Comparison of ENCODE assay signal across 30 cellular contexts in the genomic region with DNA sequence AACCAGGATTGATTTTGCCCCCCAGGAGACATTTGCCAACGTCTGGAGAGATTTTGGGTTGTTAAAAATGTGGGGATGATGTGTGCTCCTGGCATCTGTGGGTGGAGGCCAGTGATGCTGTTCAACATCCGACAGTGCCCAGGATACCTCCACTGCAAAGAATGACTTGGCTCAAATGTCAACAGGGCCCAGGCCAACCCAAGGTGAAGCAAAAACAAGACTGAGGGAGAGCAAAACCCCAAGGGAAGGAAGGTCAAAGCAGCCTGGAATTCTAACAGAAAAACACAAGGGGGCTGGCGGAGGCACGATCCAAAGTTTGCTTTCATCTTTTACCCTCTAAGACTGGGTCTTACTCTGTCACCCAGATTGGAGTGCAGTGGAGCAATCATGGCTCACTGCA. TPM values are rescaled to one million over a fixed set of nuclear protein-coding genes. Genes with fewer than 3 reads are reported as not detected.
A peak's percentile ranks its signal among the peaks of the same experiment; 100 is the strongest.
DNase-seq lines count a peak whose midpoint lies in the region; ATAC-seq, FAIRE-seq and TF ChIP-seq lines count a peak whose summit lies in the region.
"Had no signal": no experiment of that assay in that cellular context is flagged by ENCODE, and none has a peak within 500 bp of the region (broad histone marks: within the 10 kb centered on the region; RNA-seq: fewer than 3 reads in every experiment).

No MANE protein-coding gene starts in this region.

- peaks cover 5% of the 10 kb centered on the region for H3F3A ChIP-seq in SK-N-SH (replicated peaks; ENCODE audit: insufficient read depth)

- FAIRE-seq in H1 (lab: Jason Lieb, UNC), result no peak

- peak; percentile 23; the same call in 2 of the 3 replicates for ATAC-seq in SK-N-SH treated with all-trans-retinoic acid at 6 μM for 48 hours
- ATAC-seq in HG03571 (IDR thresholded peaks at IDR 0.05; ENCODE audit: unreplicated experiment), result no peak
- ATAC-seq: activated T-cell treated with anti-CD3 and anti-CD28 coated beads, Interleukin-2, amount 50 U/mL, for 4 hours; body of pancreas; foreskin keratinocyte; left colon; natural killer cell treated with Interleukin-12 subunit alpha and Interleukin-12 subunit beta and Interleukin-15 and Interleukin-18, amount 100 ng/mL, for 72 hours; Right ventricle myocardium inferior; stimulated activated memory B cell treated with anti-CD40 and anti-IgM and Interleukin-4, amounts not matched to agents 10 μg/mL and 1 μg/mL and 100 μg/mL, for 72 hours had no signal

- no peak for TF ChIP-seq RAD21 in SK-N-SH (IDR thresholded peaks at IDR 0.05; ENCODE audit: low read length)
- TF ChIP-seq RAD21 in H1 (IDR thresholded peaks at IDR 0.05 in 1 of 2, conservative IDR thresholded peaks at IDR 0.05 in 1 of 2; ENCODE audit: low read depth in 2 of 2, low read length in 2 of 2), result no peak

- H2BK12ac ChIP-seq in H1 (ENCODE audit: low read depth, low read length) (no peak overlapping the region), neuronal stem cell (ENCODE audit: low read length) (no peak overlapping the region)

- POLR2A ChIA-PET in SK-N-SH (lab: Yijun Ruan, JAX), result no interaction called here
- POLR2A ChIA-PET in H1 (lab: Charles Lee; ENCODE audit: partially characterized antibody), result interaction anchor here (1.4 kb wide), 1 partner anchor 11 kb away, joined by 7 read pairs; no protein-coding TSS in a partner anchor

- H3K36me3 ChIP-seq in SK-N-SH (replicated peaks in 1 of 2; ENCODE audit: control insufficient read depth in 1 of 2, insufficient read depth in 2 of 2, low read length in 1 of 2), result peaks cover 15 to 18% of the 10 kb centered on the region in 2 experiments
- H3K36me3 ChIP-seq in H1 (ENCODE audit: control insufficient read depth in 2 of 4, insufficient read depth in 4 of 4, low read length in 3 of 4), result peaks cover 2 to 10% (median 3%) of the 10 kb centered on the region in 4 experiments; a peak in 5 of 8 replicates
- peaks cover under 1 to 31% of the 10 kb centered on the region in 2 donors for H3K36me3 ChIP-seq in neuronal stem cell (replicated peaks in 1 of 2; ENCODE audit: control insufficient read depth in 2 of 2, insufficient read depth in 2 of 2, low read length in 2 of 2)
- H3K36me3 ChIP-seq: ovary had no signal

- H3K4ac ChIP-seq in H1 (replicated peaks; ENCODE audit: insufficient read length, low read depth, low read length) (no peak overlapping the region), neuronal stem cell (ENCODE audit: low read length) (no peak overlapping the region)

- H3K9me3 ChIP-seq in SK-N-SH, result no peaks in the 10 kb centered on the region
- H3K9me3 ChIP-seq in H1 (ENCODE audit: insufficient read depth in 2 of 2, low read depth in 1 of 2, low read length in 1 of 2), result no peaks in the 10 kb centered on the region; a peak in 1 of 4 replicates
- no peaks in the 10 kb centered on the region for H3K9me3 ChIP-seq in neuronal stem cell (replicated peaks in 1 of 2; ENCODE audit: control insufficient read depth in 2 of 2, insufficient read depth in 1 of 2, low read depth in 1 of 2, low read length in 2 of 2)
- H3K9me3 ChIP-seq: adrenal gland, body of pancreas, esophagus squamous epithelium, ovary had no signal

- 75% methylated on average over 4 of the region's 4 CpGs for WGBS in SK-N-SH (ENCODE audit: low lambda C conversion rate)
- 77% methylated on average over 4 of the region's 4 CpGs; no CpG with 5 or more reads in 1 of the 2 experiments for WGBS in H1 (ENCODE audit: extremely low coverage in 1 of 2, insufficient coverage in 1 of 2, insufficient read length in 1 of 2, insufficient replicate concordance in 2 of 2, low coverage in 1 of 2, low lambda C conversion rate in 2 of 2, missing lambda C conversion rate in 1 of 2), 2 experiments
- no CpG with 5 or more reads among the region's 4 CpGs for WGBS in neuronal stem cell (ENCODE audit: extremely low coverage in 2 of 2, insufficient read length in 2 of 2, insufficient replicate concordance in 1 of 2), 2 donors

- no peak overlapping the region for H3K4me2 ChIP-seq in SK-N-SH
- no peak overlapping the region for H3K4me2 ChIP-seq in H1 (ENCODE audit: insufficient read depth in 1 of 2, low read depth in 2 of 2, low read length in 2 of 2)
- no peak overlapping the region for H3K4me2 ChIP-seq in neuronal stem cell (ENCODE audit: insufficient read depth, low read length, poor library complexity, severe bottlenecking)

- H4K8ac ChIP-seq in H1 (ENCODE audit: extremely low read depth, insufficient read depth, low read length), result no peak overlapping the region
- no peak overlapping the region for H4K8ac ChIP-seq in neuronal stem cell (ENCODE audit: low read depth, low read length)

- no peaks in the 10 kb centered on the region for H3K9me3 Mint-ChIP-seq in IgD-negative memory B cell
- H3K9me3 Mint-ChIP-seq: activated CD4-positive, alpha-beta T cell treated with anti-CD3 and anti-CD28 coated beads, Interleukin-2, amount 10 ng/mL, durations not matched to agents 7 days and 5 days; activated T-cell treated with anti-CD3 and anti-CD28 coated beads, Interleukin-2, amount 50 U/mL, for 4 hours; natural killer cell treated with Interleukin-12 subunit alpha and Interleukin-12 subunit beta and Interleukin-15 and Interleukin-18, amount 100 ng/mL, for 72 hours; stimulated activated memory B cell treated with anti-CD40 and anti-IgM and Interleukin-4, amounts not matched to agents 10 μg/mL and 1 μg/mL and 100 μg/mL, for 72 hours; type B pancreatic cell had no signal

- TF ChIP-seq CTCF in SK-N-SH (IDR thresholded peaks at IDR 0.05) (no peak), H1 (IDR thresholded peaks at IDR 0.05; ENCODE audit: control extremely low read depth in 1 of 3, insufficient read depth in 1 of 3, low read depth in 1 of 3, low read length in 3 of 3) (no peak)

- H3K79me1 ChIP-seq in H1 (ENCODE audit: low read depth, low read length) (no peaks in the 10 kb centered on the region), neuronal stem cell (ENCODE audit: low read depth, low read length) (no peaks in the 10 kb centered on the region)

- H2BK5ac ChIP-seq in H1 (ENCODE audit: low read depth, low read length), result no peak overlapping the region; the same call in 1 of the 2 replicates
- no peak overlapping the region for H2BK5ac ChIP-seq in neuronal stem cell (ENCODE audit: low read length)

- H4K20me1 ChIP-seq in SK-N-SH (ENCODE audit: insufficient read depth), result no peaks in the 10 kb centered on the region
- H4K20me1 ChIP-seq in H1 (replicated peaks in 1 of 2; ENCODE audit: control insufficient read depth in 1 of 2, insufficient read depth in 2 of 2, low read length in 2 of 2), result peaks cover 0 to 3% of the 10 kb centered on the region in 2 experiments

- H3K4me3 Mint-ChIP-seq in IgD-negative memory B cell, result no peak overlapping the region
- H3K4me3 Mint-ChIP-seq: activated CD4-positive, alpha-beta T cell treated with anti-CD3 and anti-CD28 coated beads, Interleukin-2, amount 10 ng/mL, durations not matched to agents 7 days and 5 days; activated T-cell treated with anti-CD3 and anti-CD28 coated beads, Interleukin-2, amount 50 U/mL, for 4 hours; natural killer cell treated with Interleukin-12 subunit alpha and Interleukin-12 subunit beta and Interleukin-15 and Interleukin-18, amount 100 ng/mL, for 72 hours; stimulated activated memory B cell treated with anti-CD40 and anti-IgM and Interleukin-4, amounts not matched to agents 10 μg/mL and 1 μg/mL and 100 μg/mL, for 72 hours; type B pancreatic cell had no signal

- no peak overlapping the region for H3K27ac ChIP-seq in SK-N-SH (ENCODE audit: low read depth in 2 of 2, low read length in 1 of 2)
- no peak overlapping the region; the same call in 1 of the 2 replicates for H3K27ac ChIP-seq in H1 (ENCODE audit: low read depth, low read length)
- H3K27ac ChIP-seq in neuronal stem cell (replicated peaks; ENCODE audit: low read length), result peak overlapping the region; percentile 17
- H3K27ac ChIP-seq: 22Rv1, adrenal gland, body of pancreas, esophagus squamous epithelium, foreskin keratinocyte, ovary, skin epidermis had no signal

- TF ChIP-seq EP300 in SK-N-SH (IDR thresholded peaks at IDR 0.05; ENCODE audit: borderline replicate concordance in 1 of 2, low read depth in 1 of 2, low read length in 1 of 2), result no peak
- no peak for TF ChIP-seq EP300 in H1 (IDR thresholded peaks at IDR 0.05; ENCODE audit: borderline replicate concordance in 1 of 2, low read depth in 2 of 2, low read length in 2 of 2)

- H2BK120ac ChIP-seq in H1 (replicated peaks; ENCODE audit: low read depth, low read length) (peak overlapping the region; percentile 33), neuronal stem cell (ENCODE audit: low read depth, low read length) (no peak overlapping the region)

- H3K4me1 Mint-ChIP-seq in IgD-negative memory B cell, result no peaks in the 10 kb centered on the region
- H3K4me1 Mint-ChIP-seq: activated CD4-positive, alpha-beta T cell treated with anti-CD3 and anti-CD28 coated beads, Interleukin-2, amount 10 ng/mL, durations not matched to agents 7 days and 5 days; stimulated activated memory B cell treated with anti-CD40 and anti-IgM and Interleukin-4, amounts not matched to agents 10 μg/mL and 1 μg/mL and 100 μg/mL, for 72 hours had no signal

- no peak overlapping the region for H3K56ac ChIP-seq in H1 (replicated peaks; ENCODE audit: insufficient read length, low read depth, low read length)

- no peak for DNase-seq in SK-N-SH
- no peak for DNase-seq in H1 (ENCODE audit: low read depth in 1 of 2, low spot score in 2 of 2)
- no peak for DNase-seq in neuronal stem cell (ENCODE audit: low spot score)
- no peak for DNase-seq in DMS153 (lab: John Stamatoyannopoulos, UW)
- DNase-seq in germinal center (ENCODE audit: low spot score), result no peak
- DNase-seq: activated CD4-positive, alpha-beta T cell treated with anti-CD3 and anti-CD28 coated beads, Interleukin-2, amount 10 ng/mL, durations not matched to agents 7 days and 5 days; activated naive CD4-positive, alpha-beta T cell; activated T-cell treated with anti-CD3 and anti-CD28 coated beads, Interleukin-2, amount 50 U/mL, for 4 hours; body of pancreas; C1 segment of cervical spinal cord; cerebellar nuclear complex; dermis blood vessel endothelial cell; esophagus squamous epithelium; foreskin keratinocyte; GDM1; left colon; NCI-H1417; NCI-H2029 treated with DMSO at 0.1 percent for 48 hours; NCI-H524; ovary had no signal

- H2AFZ ChIP-seq in SK-N-SH (ENCODE audit: low read depth) (no peak overlapping the region), H1 (ENCODE audit: low read length) (no peak overlapping the region), neuronal stem cell (ENCODE audit: low read length) (no peak overlapping the region)

- no peak for TF ChIP-seq POLR2A in H1 (IDR thresholded peaks at IDR 0.05; ENCODE audit: control extremely low read depth in 1 of 2, low read depth in 2 of 2, low read length in 2 of 2)

- H3K9me2 ChIP-seq in SK-N-SH, result no peaks in the 10 kb centered on the region

- H3K9ac ChIP-seq in SK-N-SH (no peak overlapping the region), H1 (replicated peaks in 1 of 4; ENCODE audit: extremely low read depth in 1 of 4, low read depth in 3 of 4, low read length in 3 of 4) (no peak overlapping the region; a peak in 2 of 7 replicates), neuronal stem cell (ENCODE audit: low read depth, low read length, poor library complexity) (no peak overlapping the region)

- H3K27me3 Mint-ChIP-seq in IgD-negative memory B cell, result no peaks in the 10 kb centered on the region
- H3K27me3 Mint-ChIP-seq: activated CD4-positive, alpha-beta T cell treated with anti-CD3 and anti-CD28 coated beads, Interleukin-2, amount 10 ng/mL, durations not matched to agents 7 days and 5 days; natural killer cell treated with Interleukin-12 subunit alpha and Interleukin-12 subunit beta and Interleukin-15 and Interleukin-18, amount 100 ng/mL, for 72 hours; stimulated activated memory B cell treated with anti-CD40 and anti-IgM and Interleukin-4, amounts not matched to agents 10 μg/mL and 1 μg/mL and 100 μg/mL, for 72 hours; type B pancreatic cell had no signal

- H3K23ac ChIP-seq in H1 (ENCODE audit: insufficient read length) (no peak overlapping the region), neuronal stem cell (ENCODE audit: low read depth, low read length, poor library complexity) (no peak overlapping the region)

- H3K14ac ChIP-seq in H1 (ENCODE audit: insufficient read length) (no peak overlapping the region), neuronal stem cell (ENCODE audit: low read length) (no peak overlapping the region)

- H3K4me3 ChIP-seq in SK-N-SH (ENCODE audit: low read depth in 2 of 2, low read length in 1 of 2) (no peak overlapping the region), H1 (ENCODE audit: extremely low read depth in 1 of 4, insufficient read depth in 2 of 4, low read depth in 3 of 4, low read length in 4 of 4) (no peak overlapping the region), neuronal stem cell (ENCODE audit: low read length in 2 of 2) (no peak overlapping the region)
- H3K4me3 ChIP-seq: adrenal gland, body of pancreas, esophagus squamous epithelium, ovary, skin epidermis had no signal

- H4K5ac ChIP-seq in H1 (ENCODE audit: insufficient read length, low read depth, low read length), result no peak overlapping the region

- H3K18ac ChIP-seq in H1 (ENCODE audit: extremely low read depth, low read length) (no peak overlapping the region), neuronal stem cell (ENCODE audit: low read length) (no peak overlapping the region)

- H3K4me1 ChIP-seq in SK-N-SH (ENCODE audit: control insufficient read depth in 1 of 2, insufficient read depth in 2 of 2, low read depth in 1 of 2, low read length in 1 of 2), result no peaks in the 10 kb centered on the region; a peak in 1 of 4 replicates
- H3K4me1 ChIP-seq in H1 (replicated peaks in 1 of 4; ENCODE audit: control insufficient read depth in 3 of 4, insufficient read depth in 4 of 4, low read length in 3 of 4), result no peaks in the 10 kb centered on the region; a peak in 1 of 7 replicates
- no peaks in the 10 kb centered on the region for H3K4me1 ChIP-seq in neuronal stem cell (ENCODE audit: control insufficient read depth in 2 of 2, insufficient read depth in 1 of 2, low read depth in 1 of 2, low read length in 2 of 2)
- H3K4me1 ChIP-seq: adrenal gland, body of pancreas, esophagus squamous epithelium, foreskin keratinocyte had no signal

- no peaks in the 10 kb centered on the region for H3K27me3 ChIP-seq in SK-N-SH (ENCODE audit: insufficient read depth)
- H3K27me3 ChIP-seq in H1 (replicated peaks in 1 of 4; ENCODE audit: control insufficient read depth in 3 of 4, extremely low read depth in 1 of 4, insufficient read depth in 3 of 4, low read length in 3 of 4), result no peaks in the 10 kb centered on the region
- no peaks in the 10 kb centered on the region for H3K27me3 ChIP-seq in neuronal stem cell (ENCODE audit: control insufficient read depth in 3 of 3, insufficient read depth in 3 of 3, low read depth in 1 of 3, low read length in 3 of 3)
- H3K27me3 ChIP-seq: adrenal gland, body of pancreas, esophagus squamous epithelium, foreskin keratinocyte, ovary had no signal

- H2BK20ac ChIP-seq in H1 (ENCODE audit: low read length), result no peak overlapping the region

- H4K91ac ChIP-seq in H1 (replicated peaks; ENCODE audit: insufficient read length, low read length) (no peak overlapping the region), neuronal stem cell (ENCODE audit: low read depth, low read length, poor library complexity) (no peak overlapping the region)

- H3K27ac Mint-ChIP-seq in IgD-negative memory B cell, result peak overlapping the region; percentile 33 to 57 (median 37)
- H3K27ac Mint-ChIP-seq: activated CD4-positive, alpha-beta T cell treated with anti-CD3 and anti-CD28 coated beads, Interleukin-2, amount 10 ng/mL, durations not matched to agents 7 days and 5 days; natural killer cell treated with Interleukin-12 subunit alpha and Interleukin-12 subunit beta and Interleukin-15 and Interleukin-18, amount 100 ng/mL, for 72 hours; stimulated activated memory B cell treated with anti-CD40 and anti-IgM and Interleukin-4, amounts not matched to agents 10 μg/mL and 1 μg/mL and 100 μg/mL, for 72 hours; type B pancreatic cell had no signal

- no peaks in the 10 kb centered on the region for H3K23me2 ChIP-seq in H1 (ENCODE audit: low read depth, low read length)

- CTCF ChIA-PET in SK-N-SH (lab: Yijun Ruan, JAX) (no interaction called here), H1 (lab: Charles Lee; ENCODE audit: partially characterized antibody) (no interaction called here)

- no peak overlapping the region for H2BK15ac ChIP-seq in H1 (ENCODE audit: low read length)
- H2BK15ac ChIP-seq in neuronal stem cell (ENCODE audit: low read length), result no peak overlapping the region

- H3K79me2 ChIP-seq in SK-N-SH (ENCODE audit: insufficient read depth), result no peaks in the 10 kb centered on the region
- H3K79me2 ChIP-seq in H1 (ENCODE audit: control insufficient read depth in 1 of 2, insufficient read depth in 2 of 2, low read length in 2 of 2), result no peaks in the 10 kb centered on the region

- H2AK5ac ChIP-seq in H1 (ENCODE audit: low read depth, low read length) (no peak overlapping the region), neuronal stem cell (ENCODE audit: low read depth, low read length) (no peak overlapping the region)

- H3K36me3 Mint-ChIP-seq in IgD-negative memory B cell, result no peaks in the 10 kb centered on the region
- H3K36me3 Mint-ChIP-seq: type B pancreatic cell had no signal

RNA-seq across cellular contexts. Expression of gene CDK2AP1, which starts 15.3 kb away (rescaled TPM):
- polyA plus RNA-seq in SK-N-SH (2012; rRNA removed) (208 and 231 TPM in 2 replicates), IgD-negative memory B cell (1.9 TPM), H1 (2011; rRNA removed) (113 and 232 TPM in 2 replicates)
- polyA plus RNA-seq in SK-N-SH (2012; cell fraction: cytosol; rRNA removed), result 338 and 421 TPM in 2 replicates
- 37.9 and 59.8 TPM in 2 replicates for polyA plus RNA-seq in SK-N-SH (2012; cell fraction: nucleus; rRNA removed)
- 224 and 225 TPM in 2 replicates for total RNA-seq in H1 (2021; fragmentation: NEBNext Ultra II Directional; extraction: Animal tissue kit (Norgen Biotek cat#: 25700))
- 208 TPM for polyA plus RNA-seq in H1 (2011; cell fraction: cytosol; rRNA removed)
- polyA plus RNA-seq in H1 (2011; cell fraction: nucleus; rRNA removed), result 54.5 TPM
- polyA plus RNA-seq in H1 (2012, experiment 1 of 2), result 161 to 251 TPM (median 168 TPM) in 4 replicates
- polyA plus RNA-seq in H1 (2012, experiment 2 of 2), result 208 TPM
- polyA plus RNA-seq in H1 (2013, experiment 1 of 2), result 239 TPM
- 248 TPM for polyA plus RNA-seq in H1 (2013, experiment 2 of 2)
- polyA minus RNA-seq in H1 (2011; rRNA and poly(A)+ RNA removed), result 75.7 and 102 TPM in 2 replicates
- 82.2 TPM for polyA minus RNA-seq in H1 (2011; cell fraction: cytosol; rRNA and poly(A)+ RNA removed)
- polyA minus RNA-seq in H1 (2011; cell fraction: nucleus; rRNA and poly(A)+ RNA removed), result 53.7 TPM
- 231 TPM for polyA plus RNA-seq in neuronal stem cell (2013, experiment 1 of 2)
- polyA plus RNA-seq in neuronal stem cell (2013, experiment 2 of 2), result 228 TPM

RNA-seq across cellular contexts. Expression of gene MTRFR, which starts 53.8 kb away (rescaled TPM):
- polyA plus RNA-seq in SK-N-SH (2012; rRNA removed), result 6.6 and 7.5 TPM in 2 replicates
- polyA plus RNA-seq in SK-N-SH (2012; cell fraction: cytosol; rRNA removed), result 7.1 and 8.2 TPM in 2 replicates
- 4.5 and 5.4 TPM in 2 replicates for polyA plus RNA-seq in SK-N-SH (2012; cell fraction: nucleus; rRNA removed)
- 54.9 TPM for polyA plus RNA-seq in IgD-negative memory B cell
- 12.0 and 12.9 TPM in 2 replicates for total RNA-seq in H1 (2021; fragmentation: NEBNext Ultra II Directional; extraction: Animal tissue kit (Norgen Biotek cat#: 25700))
- polyA plus RNA-seq in H1 (2011; rRNA removed), result 6.9 and 9.2 TPM in 2 replicates
- 11.2 TPM for polyA plus RNA-seq in H1 (2011; cell fraction: cytosol; rRNA removed)
- 9.3 TPM for polyA plus RNA-seq in H1 (2011; cell fraction: nucleus; rRNA removed)
- 13.7 to 18.0 TPM (median 15.6 TPM) in 4 replicates for polyA plus RNA-seq in H1 (2012, experiment 1 of 2)
- polyA plus RNA-seq in H1 (2012, experiment 2 of 2), result 5.5 TPM
- polyA plus RNA-seq in H1 (2013, experiment 1 of 2), result 11.4 TPM
- 12.2 TPM for polyA plus RNA-seq in H1 (2013, experiment 2 of 2)
- polyA minus RNA-seq in H1 (2011; rRNA and poly(A)+ RNA removed), result 10.0 and 10.4 TPM in 2 replicates
- polyA minus RNA-seq in H1 (2011; cell fraction: cytosol; rRNA and poly(A)+ RNA removed), result 8.9 TPM
- polyA minus RNA-seq in H1 (2011; cell fraction: nucleus; rRNA and poly(A)+ RNA removed), result 19.4 TPM
- 23.8 TPM for polyA plus RNA-seq in neuronal stem cell (2013, experiment 1 of 2)
- polyA plus RNA-seq in neuronal stem cell (2013, experiment 2 of 2), result 23.3 TPM

RNA-seq across cellular contexts. Expression of gene MPHOSPH9, which starts 54.1 kb away (rescaled TPM):
- polyA plus RNA-seq in SK-N-SH (2012; rRNA removed), result 8.2 and 9.0 TPM in 2 replicates
- 8.9 and 11.0 TPM in 2 replicates for polyA plus RNA-seq in SK-N-SH (2012; cell fraction: cytosol; rRNA removed)
- polyA plus RNA-seq in SK-N-SH (2012; cell fraction: nucleus; rRNA removed), result 17.8 and 27.7 TPM in 2 replicates
- 20.0 TPM for polyA plus RNA-seq in IgD-negative memory B cell
- total RNA-seq in H1 (2021; fragmentation: NEBNext Ultra II Directional; extraction: Animal tissue kit (Norgen Biotek cat#: 25700)), result 47.7 and 48.8 TPM in 2 replicates
- 6.8 and 8.8 TPM in 2 replicates for polyA plus RNA-seq in H1 (2011; rRNA removed)
- 11.4 TPM for polyA plus RNA-seq in H1 (2011; cell fraction: cytosol; rRNA removed)
- polyA plus RNA-seq in H1 (2011; cell fraction: nucleus; rRNA removed), result 11.4 TPM
- 14.7 to 23.5 TPM (median 16.8 TPM) in 4 replicates for polyA plus RNA-seq in H1 (2012, experiment 1 of 2)
- 0.94 TPM for polyA plus RNA-seq in H1 (2012, experiment 2 of 2)
- polyA plus RNA-seq in H1 (2013, experiment 1 of 2), result 26.1 TPM
- 22.2 TPM for polyA plus RNA-seq in H1 (2013, experiment 2 of 2)
- 23.0 and 46.1 TPM in 2 replicates for polyA minus RNA-seq in H1 (2011; rRNA and poly(A)+ RNA removed)
- 18.3 TPM for polyA minus RNA-seq in H1 (2011; cell fraction: cytosol; rRNA and poly(A)+ RNA removed)
- 73.2 TPM for polyA minus RNA-seq in H1 (2011; cell fraction: nucleus; rRNA and poly(A)+ RNA removed)
- 39.9 TPM for polyA plus RNA-seq in neuronal stem cell (2013, experiment 1 of 2)
- polyA plus RNA-seq in neuronal stem cell (2013, experiment 2 of 2), result 43.8 TPM

Comparison
In these comparisons a context has a peak if more than half of its experiments do, and no peak if none do; other contexts are left out.
1. RNA of gene CDK2AP1, which starts 15.3 kb away (polyA plus RNA-seq): 54.5 to 251 TPM in H1 and 37.9 to 421 TPM in SK-N-SH; 1.9 TPM in IgD-negative memory B cell (single experiment); every median in the first group is over 10 times any median in the second.